ENCODE assay signal across 1 cellular context in the genomic region with DNA sequence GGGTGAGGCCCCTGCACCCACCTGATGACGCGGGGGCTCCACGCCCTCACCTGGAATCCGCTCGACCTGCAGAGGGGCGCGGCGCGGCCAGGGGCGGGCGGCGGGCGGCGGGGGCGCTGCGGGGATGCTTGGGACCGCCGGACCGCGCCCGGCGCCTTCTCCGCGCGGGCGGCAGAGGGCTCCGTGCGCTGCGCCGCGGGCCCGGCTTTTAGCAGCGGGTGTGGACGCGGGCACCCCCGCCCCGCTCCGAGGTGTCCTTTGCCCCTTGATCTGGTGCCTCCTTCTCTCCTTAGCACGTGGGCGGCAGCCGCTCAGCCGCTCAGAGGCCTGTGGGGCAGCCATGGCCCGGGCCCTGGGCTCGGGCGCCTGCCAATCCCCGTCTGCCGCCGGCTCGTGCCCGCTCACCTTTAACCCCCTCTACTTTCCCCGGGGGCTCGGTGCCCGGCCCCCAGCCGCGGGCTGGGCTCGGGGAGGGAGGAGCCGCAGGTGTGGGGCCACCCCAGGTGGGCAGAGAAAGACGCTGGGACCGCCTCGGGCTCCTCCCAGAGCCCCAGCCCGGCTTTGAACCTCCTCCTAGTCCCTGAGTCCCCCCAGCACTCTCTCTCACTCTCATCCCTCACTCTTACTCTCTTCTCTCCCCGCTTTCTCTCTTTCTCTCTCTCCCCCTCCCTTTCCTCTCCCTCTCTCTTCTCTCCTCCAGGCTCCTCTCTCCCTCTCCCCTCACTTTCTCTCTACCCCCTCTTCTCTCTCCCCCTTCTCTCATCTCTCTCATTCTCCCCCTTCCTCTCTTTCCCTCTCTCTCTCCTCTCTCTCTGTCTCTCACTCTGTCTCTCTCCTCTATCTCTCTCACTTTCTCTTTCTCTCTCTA.
TF ChIP-seq lines count a peak whose summit lies in the region.

No MANE protein-coding gene starts in this region.

TF ChIP-seq in liver, 16 proteins besides CTCF, POLR2A, EP300 and RAD21 (continued from another document):
- TF ChIP-seq, protein P1, sequence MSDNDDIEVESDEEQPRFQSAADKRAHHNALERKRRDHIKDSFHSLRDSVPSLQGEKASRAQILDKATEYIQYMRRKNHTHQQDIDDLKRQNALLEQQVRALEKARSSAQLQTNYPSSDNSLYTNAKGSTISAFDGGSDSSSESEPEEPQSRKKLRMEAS (IDR thresholded peaks at IDR 0.05): peak; percentile 16
- TF ChIP-seq EGR1 (IDR thresholded peaks at IDR 0.05; ENCODE audit: low read depth in 2 of 2): peak in 1 of 2 donors; percentile 12
- TF ChIP-seq FOXA1 (IDR thresholded peaks at IDR 0.05): no peak
- peak; percentile 73 for TF ChIP-seq SP1 (IDR thresholded peaks at IDR 0.05)
- TF ChIP-seq, protein P2, sequence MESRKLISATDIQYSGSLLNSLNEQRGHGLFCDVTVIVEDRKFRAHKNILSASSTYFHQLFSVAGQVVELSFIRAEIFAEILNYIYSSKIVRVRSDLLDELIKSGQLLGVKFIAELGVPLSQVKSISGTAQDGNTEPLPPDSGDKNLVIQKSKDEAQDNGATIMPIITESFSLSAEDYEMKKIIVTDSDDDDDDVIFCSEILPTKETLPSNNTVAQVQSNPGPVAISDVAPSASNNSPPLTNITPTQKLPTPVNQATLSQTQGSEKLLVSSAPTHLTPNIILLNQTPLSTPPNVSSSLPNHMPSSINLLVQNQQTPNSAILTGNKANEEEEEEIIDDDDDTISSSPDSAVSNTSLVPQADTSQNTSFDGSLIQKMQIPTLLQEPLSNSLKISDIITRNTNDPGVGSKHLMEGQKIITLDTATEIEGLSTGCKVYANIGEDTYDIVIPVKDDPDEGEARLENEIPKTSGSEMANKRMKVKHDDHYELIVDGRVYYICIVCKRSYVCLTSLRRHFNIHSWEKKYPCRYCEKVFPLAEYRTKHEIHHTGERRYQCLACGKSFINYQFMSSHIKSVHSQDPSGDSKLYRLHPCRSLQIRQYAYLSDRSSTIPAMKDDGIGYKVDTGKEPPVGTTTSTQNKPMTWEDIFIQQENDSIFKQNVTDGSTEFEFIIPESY (IDR thresholded peaks at IDR 0.05): no peak
- no peak for TF ChIP-seq FOXA2 (IDR thresholded peaks at IDR 0.05)
